ENCODE assay signal across 13 cellular contexts in the genomic region with DNA sequence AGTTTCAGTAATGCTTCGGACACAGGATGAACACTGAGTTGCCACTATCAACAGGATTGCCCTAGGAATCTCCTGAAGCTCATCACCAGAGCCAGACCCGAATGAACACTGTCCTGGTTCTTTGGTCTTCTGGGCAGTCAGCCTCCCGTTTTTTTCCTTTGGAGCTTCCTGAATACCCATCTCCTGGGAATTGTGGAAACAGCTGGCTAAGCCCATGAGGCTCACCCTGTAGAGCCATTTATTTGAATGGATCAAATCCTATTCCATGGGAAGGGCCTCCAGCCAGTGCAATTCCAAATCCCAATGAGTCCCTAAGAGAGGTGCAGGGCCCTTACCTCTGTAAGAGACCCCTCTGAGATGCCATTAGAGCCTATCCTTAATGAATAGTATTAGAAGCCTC. TPM values are rescaled to one million over a fixed set of nuclear protein-coding genes. Genes with fewer than 3 reads are reported as not detected.
DNase-seq lines count a peak whose midpoint lies in the region; ATAC-seq, FAIRE-seq and TF ChIP-seq lines count a peak whose summit lies in the region.
"Had no signal": no experiment of that assay in that cellular context is flagged by ENCODE, and none has a peak within 500 bp of the region (broad histone marks: within the 10 kb centered on the region; RNA-seq: fewer than 3 reads in every experiment).

No MANE protein-coding gene starts in this region.

- H3K4me3 Mint-ChIP-seq in CD14-positive monocyte: no peak overlapping the region
- H3K4me3 Mint-ChIP-seq in activated T-helper 17 cell treated with anti-CD3 and anti-CD28 coated beads, Interleukin-2, amount 50 U/mL, for 72 hours: peak overlapping the region; percentile 98
- H3K4me3 Mint-ChIP-seq in naive thymus-derived CD8-positive, alpha-beta T cell: peak overlapping the region; percentile 2 to 95 (median 82)

- no peak for ATAC-seq in activated T-helper 17 cell treated with anti-CD3 and anti-CD28 coated beads, Interleukin-2, amount 50 U/mL, for 72 hours (replicated peaks)
- ATAC-seq in naive thymus-derived CD8-positive, alpha-beta T cell: no peak
- no peak for ATAC-seq in GM18505 (IDR thresholded peaks at IDR 0.05; ENCODE audit: unreplicated experiment)
- ATAC-seq: activated CD4-positive, CD25-positive, alpha-beta regulatory T cell treated with anti-CD3 and anti-CD28 coated beads, Interleukin-2, amount 50 U/mL, for 24 hours had no signal

- no peak for FAIRE-seq in urothelium cell line (lab: Jason Lieb, UNC)

- H3K27me3 Mint-ChIP-seq in CD14-positive monocyte (ENCODE audit: low read depth in 3 of 3): no peaks in the 10 kb centered on the region
- no peaks in the 10 kb centered on the region for H3K27me3 Mint-ChIP-seq in activated T-helper 17 cell treated with anti-CD3 and anti-CD28 coated beads, Interleukin-2, amount 50 U/mL, for 72 hours
- no peaks in the 10 kb centered on the region for H3K27me3 Mint-ChIP-seq in naive thymus-derived CD8-positive, alpha-beta T cell

- H3K36me3 ChIP-seq in GM06990 (ENCODE audit: control insufficient read depth, insufficient read depth, low read length): peaks cover 30% of the 10 kb centered on the region

- H3K27me3 ChIP-seq in GM06990 (replicated peaks; ENCODE audit: control insufficient read depth, insufficient read depth, low read length): no peaks in the 10 kb centered on the region

- peak overlapping the region in 6 of 7 donors; percentile 45 to 98 (median 76) for H3K27ac Mint-ChIP-seq in CD14-positive monocyte
- H3K27ac Mint-ChIP-seq in activated T-helper 17 cell treated with anti-CD3 and anti-CD28 coated beads, Interleukin-2, amount 50 U/mL, for 72 hours: peak overlapping the region; percentile 77
- H3K27ac Mint-ChIP-seq in naive thymus-derived CD8-positive, alpha-beta T cell: peak overlapping the region; percentile 34 to 100 (median 90)

- TF ChIP-seq POLR2A in GM18505 (IDR thresholded peaks at IDR 0.05; ENCODE audit: borderline replicate concordance, extremely low read depth, insufficient read depth, insufficient read length): no peak

- POLR2A ChIA-PET in naive thymus-derived CD8-positive, alpha-beta T cell (lab: Charles Lee): interaction anchor here (2.0 to 15.9 kb wide), 5 partner anchors 8 to 79 kb away, joined by 8 to 315 read pairs (median 40); no protein-coding TSS in a partner anchor

- no peak for DNase-seq in CD14-positive monocyte (ENCODE audit: low spot score)
- no peak for DNase-seq in GM06990 (ENCODE audit: extremely low read depth, insufficient read length)
- no peak for DNase-seq in naive thymus-derived CD8-positive, alpha-beta T cell
- DNase-seq in NCI-H446 treated with DMSO at 0.1 percent for 48 hours (lab: John Stamatoyannopoulos, UW): no peak
- DNase-seq in urothelium cell line (ENCODE audit: low spot score): no peak
- no peak for DNase-seq in activated effector memory CD4-positive, alpha-beta T cell treated with Interleukin-2 at 50 U/mL for 16 hours
- DNase-seq: NCI-H1417 treated with DMSO at 0.1 percent for 48 hours; NK-92 treated with Interleukin-12 subunit alpha and Interleukin-12 subunit beta, amount 100 ng/mL, for 24 hours; stimulated activated CD4-positive, alpha-beta T cell treated with anti-CD3 and anti-CD28 coated beads, Interleukin-2, amount 100 ng/mL, for 48 hours had no signal

- H3K4me1 Mint-ChIP-seq in CD14-positive monocyte: peaks cover 93% of the 10 kb centered on the region
- peaks cover 60% of the 10 kb centered on the region for H3K4me1 Mint-ChIP-seq in activated T-helper 17 cell treated with anti-CD3 and anti-CD28 coated beads, Interleukin-2, amount 50 U/mL, for 72 hours
- peaks cover 45 to 97% (median 93%) of the 10 kb centered on the region in 4 donors for H3K4me1 Mint-ChIP-seq in naive thymus-derived CD8-positive, alpha-beta T cell

- 0 out of 2 replicates have a peak overlapping the region, but pooled peaks have one; percentile 4 for H3K4me3 ChIP-seq in GM06990 (replicated peaks; ENCODE audit: low read depth, low read length)
- H3K4me3 ChIP-seq: SK-N-MC had no signal

- H3K36me3 Mint-ChIP-seq in CD14-positive monocyte: peaks cover 56 to 77% of the 10 kb centered on the region in 2 donors
- H3K36me3 Mint-ChIP-seq in activated T-helper 17 cell treated with anti-CD3 and anti-CD28 coated beads, Interleukin-2, amount 50 U/mL, for 72 hours (ENCODE audit: low read depth): peaks cover 86% of the 10 kb centered on the region
- H3K36me3 Mint-ChIP-seq in naive thymus-derived CD8-positive, alpha-beta T cell: peaks cover 2 to 57% (median 22%) of the 10 kb centered on the region in 3 donors

- intact Hi-C loops in CD14-positive monocyte (cut with micrococcal nuclease): loop anchor here (5.0 to 10.0 kb wide), 2 partner anchors 34 to 71 kb away; no protein-coding TSS in a partner anchor

- H3K9me3 Mint-ChIP-seq in CD14-positive monocyte: peaks cover 0 to under 1% (median 0%) of the 10 kb centered on the region in 7 donors
- H3K9me3 Mint-ChIP-seq in activated T-helper 17 cell treated with anti-CD3 and anti-CD28 coated beads, Interleukin-2, amount 50 U/mL, for 72 hours: no peaks in the 10 kb centered on the region
- no peaks in the 10 kb centered on the region for H3K9me3 Mint-ChIP-seq in naive thymus-derived CD8-positive, alpha-beta T cell

- TF ChIP-seq CTCF in CD14-positive monocyte (IDR thresholded peaks at IDR 0.05): no peak
- no peak for TF ChIP-seq CTCF in GM06990 (IDR thresholded peaks at IDR 0.05; ENCODE audit: insufficient read depth, low read length, poor library complexity, severe bottlenecking)

RNA-seq across cellular contexts. Expression of gene RCSD1, which starts 5.9 kb away (rescaled TPM):
- 100 to 1,000 TPM; 216 to 218 TPM for polyA plus RNA-seq in CD14-positive monocyte
- total RNA-seq in activated T-helper 17 cell treated with anti-CD3 and anti-CD28 coated beads, Interleukin-2, amount 50 U/mL, for 72 hours: 10 to 100 TPM; 69.0 to 75.5 TPM
- 100 to 1,000 TPM; 149 to 156 TPM for total RNA-seq in naive thymus-derived CD8-positive, alpha-beta T cell
- polyA plus RNA-seq in naive thymus-derived CD8-positive, alpha-beta T cell: 100 to 1,000 TPM; 121 to 132 (median 124) TPM

Comparison
In these comparisons a context has a peak if more than half of its experiments do, and no peak if none do; other contexts are left out.
1. H3K4me3 Mint-ChIP-seq: peak in activated T-helper 17 cell treated with anti-CD3 and anti-CD28 coated beads, Interleukin-2, amount 50 U/mL, for 72 hours (single experiment) and naive thymus-derived CD8-positive, alpha-beta T cell (10 of 10); none in CD14-positive monocyte (0 of 2).
2. Peak in every context shown above with its lines, with median percentiles within 50 percentile points of each other: H3K27ac Mint-ChIP-seq.